14 cellular contexts compared by ENCODE assay signal in the genomic region with DNA sequence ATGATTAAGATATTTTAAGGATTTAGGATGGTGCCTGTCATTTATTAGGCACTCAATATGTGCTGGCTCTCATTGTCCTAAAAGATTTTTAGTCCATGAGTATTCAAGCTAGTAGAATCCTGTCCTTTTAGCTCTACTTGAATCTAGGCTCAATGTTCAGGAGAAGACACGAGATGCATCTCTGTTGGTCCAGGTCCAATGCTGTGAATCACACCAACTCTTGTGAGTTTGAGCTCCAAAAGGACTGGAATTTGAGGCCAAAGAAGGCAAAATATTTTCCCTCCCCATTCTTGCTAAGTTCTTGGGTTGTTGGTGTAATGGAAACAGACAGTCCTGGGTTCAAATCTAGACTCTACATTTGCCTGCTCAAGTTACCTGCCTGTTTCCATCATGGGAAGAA. TPM values are rescaled to one million over a fixed set of nuclear protein-coding genes. Genes with fewer than 3 reads are reported as not detected.
DNase-seq lines count a peak whose midpoint lies in the region; ATAC-seq, FAIRE-seq and TF ChIP-seq lines count a peak whose summit lies in the region.
"Had no signal": no experiment of that assay in that cellular context is flagged by ENCODE, and none has a peak within 500 bp of the region (broad histone marks: within the 10 kb centered on the region; RNA-seq: fewer than 3 reads in every experiment).

No MANE protein-coding gene starts in this region.

- ATAC-seq in stimulated activated naive B cell treated with anti-CD40 and anti-IgM and Interleukin-4, amounts not matched to agents 10 μg/mL and 1 μg/mL and 100 μg/mL, for 72 hours (replicated peaks): no peak
- ATAC-seq: CD8-positive, alpha-beta T cell had no signal

- intact Hi-C loops in ascending aorta (cut with DNase I): no loop called here

- no peaks in the 10 kb centered on the region for H3K36me3 ChIP-seq in ascending aorta
- H3K36me3 ChIP-seq in small intestine (ENCODE audit: control insufficient read depth in 2 of 2, insufficient read depth in 2 of 2, low read length in 2 of 2): no peaks in the 10 kb centered on the region

- H3K9me3 Mint-ChIP-seq in stimulated activated naive B cell treated with anti-CD40 and anti-IgM and Interleukin-4, amounts not matched to agents 10 μg/mL and 1 μg/mL and 100 μg/mL, for 72 hours: no peaks in the 10 kb centered on the region
- H3K9me3 Mint-ChIP-seq: activated CD4-positive, alpha-beta memory T cell treated with anti-CD3 and anti-CD28 coated beads, Interleukin-2, amount 10 ng/mL, durations not matched to agents 7 days and 5 days; CD8-positive, alpha-beta T cell had no signal

- H3K27me3 Mint-ChIP-seq in stimulated activated naive B cell treated with anti-CD40 and anti-IgM and Interleukin-4, amounts not matched to agents 10 μg/mL and 1 μg/mL and 100 μg/mL, for 72 hours: peaks cover 38 to 49% of the 10 kb centered on the region in 2 donors

- peaks cover 6 to 11% of the 10 kb centered on the region in 2 donors for H3K4me1 Mint-ChIP-seq in stimulated activated naive B cell treated with anti-CD40 and anti-IgM and Interleukin-4, amounts not matched to agents 10 μg/mL and 1 μg/mL and 100 μg/mL, for 72 hours

- peak overlapping the region; percentile 12 to 51 for H3K27ac ChIP-seq in ascending aorta
- peak overlapping the region in 1 of 2 donors; percentile 36 for H3K27ac ChIP-seq in small intestine (ENCODE audit: low read depth in 1 of 2, low read length in 1 of 2)

- H3K27ac Mint-ChIP-seq in stimulated activated naive B cell treated with anti-CD40 and anti-IgM and Interleukin-4, amounts not matched to agents 10 μg/mL and 1 μg/mL and 100 μg/mL, for 72 hours: no peak overlapping the region
- H3K27ac Mint-ChIP-seq: activated CD4-positive, alpha-beta memory T cell treated with anti-CD3 and anti-CD28 coated beads, Interleukin-2, amount 10 ng/mL, durations not matched to agents 7 days and 5 days; CD8-positive, alpha-beta T cell had no signal

- H3K4me3 Mint-ChIP-seq in stimulated activated naive B cell treated with anti-CD40 and anti-IgM and Interleukin-4, amounts not matched to agents 10 μg/mL and 1 μg/mL and 100 μg/mL, for 72 hours: no peak overlapping the region
- H3K4me3 Mint-ChIP-seq: activated CD4-positive, alpha-beta memory T cell treated with anti-CD3 and anti-CD28 coated beads, Interleukin-2, amount 10 ng/mL, durations not matched to agents 7 days and 5 days had no signal

- TF ChIP-seq CTCF in ascending aorta (IDR thresholded peaks at IDR 0.05): no peak

- H3K9me3 ChIP-seq in ascending aorta: no peaks in the 10 kb centered on the region
- no peaks in the 10 kb centered on the region for H3K9me3 ChIP-seq in small intestine (ENCODE audit: control insufficient read depth, low read depth)

- DNase-seq in ELR (ENCODE audit: low read depth) (peak; percentile 23), ascending aorta (ENCODE audit: low spot score in 2 of 2) (no peak), fibroblast of the conjunctiva (ENCODE audit: low read depth) (peak; percentile 51), stromal cell of bone marrow (ENCODE audit: low read depth) (peak; percentile 81), small intestine (no peak), activated gamma-delta T cell treated with Interleukin-2 at 50 U/mL for 16 hours (no peak), SW 1271 (lab: John Stamatoyannopoulos, UW) (no peak)
- DNase-seq in stimulated activated naive B cell treated with anti-CD40 and anti-IgM and Interleukin-4, amounts not matched to agents 10 μg/mL and 1 μg/mL and 100 μg/mL, for 72 hours: no peak
- DNase-seq: activated CD4-positive, alpha-beta memory T cell treated with anti-CD3 and anti-CD28 coated beads, Interleukin-2, amount 10 ng/mL, durations not matched to agents 7 days and 5 days; CD8-positive, alpha-beta T cell; Kasumi-1; NCI-H146; nucleus accumbens had no signal

- H3K4me3 ChIP-seq in ascending aorta (no peak overlapping the region), small intestine (ENCODE audit: low read depth in 1 of 2, low read length in 2 of 2) (no peak overlapping the region)

- H3K36me3 Mint-ChIP-seq in stimulated activated naive B cell treated with anti-CD40 and anti-IgM and Interleukin-4, amounts not matched to agents 10 μg/mL and 1 μg/mL and 100 μg/mL, for 72 hours: no peaks in the 10 kb centered on the region

- H3K4me1 ChIP-seq in ascending aorta: peaks cover 5 to 11% of the 10 kb centered on the region in 2 donors
- H3K4me1 ChIP-seq in small intestine (ENCODE audit: control insufficient read depth in 2 of 2, insufficient read depth in 1 of 2, low read depth in 1 of 2, low read length in 1 of 2): peaks cover 0 to 2% of the 10 kb centered on the region in 2 donors

- H3K27me3 ChIP-seq in ascending aorta: no peaks in the 10 kb centered on the region
- H3K27me3 ChIP-seq in small intestine (ENCODE audit: control insufficient read depth in 2 of 2, insufficient read depth in 2 of 2, low read length in 2 of 2): peaks cover 5 to 7% of the 10 kb centered on the region in 2 donors

- no peak for FAIRE-seq in small intestine (lab: Jason Lieb, UNC)
- FAIRE-seq: islet of Langerhans had no signal

- 66 to 83% (median 76%) methylated on average over 1 of the region's 1 CpG for WGBS in small intestine, 3 donors

RNA-seq across cellular contexts. Expression of a gene that starts 1.4 kb away (rescaled TPM):
- total RNA-seq in ascending aorta: 245 TPM
- polyA plus RNA-seq in small intestine: 10 to 100 TPM in 1 of 3 donors, 1 to 10 TPM in 1, under 1 TPM in 1; 0.45 to 26.4 (median 1.6) TPM
- total RNA-seq: activated CD4-positive, alpha-beta memory T cell treated with anti-CD3 and anti-CD28 coated beads, Interleukin-2, amount 10 ng/mL, durations not matched to agents 7 days and 5 days; CD8-positive, alpha-beta T cell had no signal

Comparison
In these comparisons a context has a peak if more than half of its experiments do, and no peak if none do; other contexts are left out.
1. DNase-seq: peak in ELR (single experiment), fibroblast of the conjunctiva (single experiment) and stromal cell of bone marrow (single experiment); none in ascending aorta (0 of 2), stimulated activated naive B cell treated with anti-CD40 and anti-IgM and Interleukin-4, amounts not matched to agents 10 μg/mL and 1 μg/mL and 100 μg/mL, for 72 hours (single experiment), small intestine (single experiment), activated gamma-delta T cell treated with Interleukin-2 at 50 U/mL for 16 hours (single experiment) and SW 1271 (0 of 2).